In genomic region chr20:62542862-62543261, GRCh38 we compare ENCODE assay signal across 9 cellular contexts.
"Had no signal": no experiment of that assay in that cellular context is flagged by ENCODE, and none has a peak within 500 bp of the region (broad histone marks: within the 10 kb centered on the region; RNA-seq: fewer than 3 reads in every experiment).

No MANE protein-coding gene starts in this region.

- H3K4me3 ChIP-seq: GM23248, K562 had no signal

- H2AFZ ChIP-seq: GM23248 had no signal

- FAIRE-seq: H54, K562 had no signal

- H3K27ac ChIP-seq: GM23248, HL-60 had no signal

- H3K4me3 Mint-ChIP-seq: H9, HFFc6 had no signal

- ATAC-seq: K562 had no signal

- H3K9ac ChIP-seq: GM23248 had no signal

- DNase-seq: GM23248, GOT3, H9, HCEC 1CT, HFFc6, IMR-90 had no signal

- H3K27ac Mint-ChIP-seq: H9, HFFc6 had no signal
